Comparison of ENCODE assay signal across 9 cellular contexts in genomic region chr11:65013130-65013691, GRCh38. TPM values are rescaled to one million over a fixed set of nuclear protein-coding genes. Genes with fewer than 3 reads are reported as not detected.
A peak's percentile ranks its signal among the peaks of the same experiment; 100 is the strongest.
DNase-seq lines count a peak whose midpoint lies in the region; ATAC-seq and TF ChIP-seq lines count a peak whose summit lies in the region.
"Had no signal": no experiment of that assay in that cellular context is flagged by ENCODE, and none has a peak within 500 bp of the region (broad histone marks: within the 10 kb centered on the region; RNA-seq: fewer than 3 reads in every experiment).

No MANE protein-coding gene starts in this region.

- intact Hi-C loops in Right ventricle myocardium superior (cut with DNase I) = loop anchor here (10.0 kb wide), 1 partner anchor 168 kb away; the partner anchor contains the start of gene CDC42BPG

- H3K27me3 Mint-ChIP-seq in activated naive CD8-positive, alpha-beta T cell = no peaks in the 10 kb centered on the region
- no peaks in the 10 kb centered on the region for H3K27me3 Mint-ChIP-seq in progenitor cell of endocrine pancreas

- TF ChIP-seq CTCF in RWPE2 (IDR thresholded peaks at IDR 0.05; ENCODE audit: poor library complexity, severe bottlenecking) (no peak), progenitor cell of endocrine pancreas (IDR thresholded peaks at IDR 0.05; ENCODE audit: unreplicated experiment) (peak; percentile 68)

- H3K27ac Mint-ChIP-seq in activated naive CD8-positive, alpha-beta T cell = peak overlapping the region; percentile 93
- H3K27ac Mint-ChIP-seq in progenitor cell of endocrine pancreas = peak overlapping the region; percentile 99

- ATAC-seq in HG03066 (IDR thresholded peaks at IDR 0.05; ENCODE audit: low read depth, unreplicated experiment) (peak; percentile 71), RWPE2 (ENCODE audit: low read depth) (no peak), Right ventricle myocardium superior (ENCODE audit: poor library complexity) (peak; percentile 94)

- H3K9me3 ChIP-seq in RWPE2 (ENCODE audit: severe bottlenecking) = no peaks in the 10 kb centered on the region

- H3K36me3 Mint-ChIP-seq in activated naive CD8-positive, alpha-beta T cell = no peaks in the 10 kb centered on the region
- H3K36me3 Mint-ChIP-seq in progenitor cell of endocrine pancreas (ENCODE audit: insufficient read depth) = peaks cover 7% of the 10 kb centered on the region

- DNase-seq in GF-D8 (lab: John Stamatoyannopoulos, UW) (peak; percentile 74), RWPE2 (ENCODE audit: low spot score) (no peak), Right ventricle myocardium superior (no peak), progenitor cell of endocrine pancreas (ENCODE audit: low spot score, unreplicated experiment) (peak; percentile 79), ureter (ENCODE audit: low spot score) (peak; percentile 94), DMS 273 (lab: John Stamatoyannopoulos, UW; ENCODE audit: unreplicated experiment) (no peak)

- H3K36me3 ChIP-seq in RWPE2 (ENCODE audit: low read depth) = peaks cover 8% of the 10 kb centered on the region

- peak overlapping the region; percentile 86 for H3K4me3 Mint-ChIP-seq in activated naive CD8-positive, alpha-beta T cell
- peak overlapping the region; percentile 82 for H3K4me3 Mint-ChIP-seq in progenitor cell of endocrine pancreas (ENCODE audit: low read depth)

- H3K9me3 Mint-ChIP-seq in activated naive CD8-positive, alpha-beta T cell (ENCODE audit: low read depth) = no peaks in the 10 kb centered on the region
- H3K9me3 Mint-ChIP-seq in progenitor cell of endocrine pancreas (ENCODE audit: low read depth) = no peaks in the 10 kb centered on the region

- peaks cover 27% of the 10 kb centered on the region for H3K4me1 Mint-ChIP-seq in activated naive CD8-positive, alpha-beta T cell (ENCODE audit: low read depth)
- H3K4me1 Mint-ChIP-seq in progenitor cell of endocrine pancreas (ENCODE audit: low read depth) = peaks cover 5% of the 10 kb centered on the region

- peak overlapping the region; percentile 88 for H3K27ac ChIP-seq in RWPE2 (ENCODE audit: poor library complexity, severe bottlenecking)

- H3K4me1 ChIP-seq in RWPE2 (ENCODE audit: insufficient read depth, poor library complexity, severe bottlenecking) = peaks cover 5% of the 10 kb centered on the region

- no peaks in the 10 kb centered on the region for H3K27me3 ChIP-seq in RWPE2 (ENCODE audit: insufficient read depth, poor library complexity, severe bottlenecking)

- H3K4me3 ChIP-seq in RWPE2 (ENCODE audit: severe bottlenecking) = peak overlapping the region; percentile 80

RNA-seq across cellular contexts. Expression of gene ARL2, which starts 0.7 kb away (rescaled TPM):
- total RNA-seq in Right ventricle myocardium superior (126 TPM), progenitor cell of endocrine pancreas (95.2 and 96.7 TPM in 2 replicates), ureter (78.1 TPM)

RNA-seq across cellular contexts. Expression of gene SNX15, which starts 14.0 kb away (rescaled TPM):
- 18.0 TPM for total RNA-seq in Right ventricle myocardium superior
- total RNA-seq in progenitor cell of endocrine pancreas = 33.0 and 34.5 TPM in 2 replicates
- total RNA-seq in ureter = 17.6 TPM

RNA-seq across cellular contexts. Expression of gene BATF2, which starts 16.4 kb away (rescaled TPM):
- total RNA-seq in Right ventricle myocardium superior = 2.0 TPM
- 0.53 and 0.58 TPM in 2 replicates for total RNA-seq in progenitor cell of endocrine pancreas
- 4.6 TPM for total RNA-seq in ureter

RNA-seq across cellular contexts. Expression of gene SAC3D1, which starts 27.8 kb away (rescaled TPM):
- 7.8 TPM for total RNA-seq in Right ventricle myocardium superior
- 18.5 and 19.3 TPM in 2 replicates for total RNA-seq in progenitor cell of endocrine pancreas
- total RNA-seq in ureter = 4.5 TPM

RNA-seq across cellular contexts. Expression of gene MAJIN, which starts 41.3 kb away (rescaled TPM):
- total RNA-seq in Right ventricle myocardium superior (not detected), progenitor cell of endocrine pancreas (not detected in 2 replicates), ureter (not detected)
- total RNA-seq: myocyte had no signal

Comparison
In these comparisons a context has a peak if more than half of its experiments do, and no peak if none do; other contexts are left out.
1. DNase-seq: peak in GF-D8 (single experiment), progenitor cell of endocrine pancreas (single experiment) and ureter (single experiment); none in RWPE2 (single experiment), Right ventricle myocardium superior (single experiment) and DMS 273 (single experiment).